ENCODE assay signal across 31 cellular contexts in genomic region chr15:82124331-82125263, GRCh38.
DNase-seq lines count a peak whose midpoint lies in the region; ATAC-seq and TF ChIP-seq lines count a peak whose summit lies in the region.
"Had no signal": no experiment of that assay in that cellular context is flagged by ENCODE, and none has a peak within 500 bp of the region (broad histone marks: within the 10 kb centered on the region; RNA-seq: fewer than 3 reads in every experiment).

No MANE protein-coding gene starts in this region.

- no peak for DNase-seq in activated naive CD4-positive, alpha-beta T cell treated with anti-CD3 and anti-CD28 coated beads, Interleukin-2, amount 50 U/mL, for 72 hours (ENCODE audit: low spot score in 2 of 2)
- DNase-seq in activated naive CD4-positive, alpha-beta T cell treated with anti-CD3 and anti-CD28 coated beads for 36 hours = no peak
- DNase-seq in WTC11 (ENCODE audit: low spot score) = peak; percentile 26
- DNase-seq in iPS-NIHi7 (ENCODE audit: extremely low spot score) = peak; percentile 41
- DNase-seq in osteocyte (ENCODE audit: extremely low spot score, unreplicated experiment) = no peak
- no peak for DNase-seq in CD8-positive, alpha-beta T cell
- DNase-seq in pons (ENCODE audit: low spot score) = no peak
- DNase-seq: activated CD4-positive, alpha-beta T cell treated with anti-CD3 and anti-CD28 coated beads for 48 hours; activated naive CD4-positive, alpha-beta T cell; activated T-cell treated with anti-CD3 and anti-CD28 coated beads, Interleukin-2, amount 50 U/mL, for 4 hours; cerebellar nuclear complex; DMS79; esophagus squamous epithelium; foreskin keratinocyte; mucosa of descending colon; NCI-H1048; NCI-H1694; NCI-H446 treated with DMSO at 0.1 percent for 48 hours; ovary; retina; SJCRH30; stimulated activated CD4-positive, alpha-beta T cell treated with anti-CD3 and anti-CD28 coated beads, Interleukin-1b, Interleukin-23, amount 100 ng/mL, for 48 hours; T-helper 9 cell; thyroid gland had no signal

- CTCF ChIA-PET in activated naive CD4-positive, alpha-beta T cell treated with anti-CD3 and anti-CD28 coated beads for 36 hours (lab: Charles Lee) = interaction anchor here (1.1 kb wide), 1 partner anchor 103 kb away, joined by 3 read pairs; no protein-coding TSS in a partner anchor
- CTCF ChIA-PET in WTC11 (lab: Charles Lee) = interaction anchor here (0.5 to 4.2 kb wide), 11 partner anchors 8 to 1699 kb away, joined by 3 to 23 read pairs (median 4); partner anchors contain the start of gene MEX3B
- CTCF ChIA-PET in CD8-positive, alpha-beta T cell (lab: Charles Lee) = interaction anchor here (0.6 kb wide), 1 partner anchor 721 kb away, joined by 3 read pairs; no protein-coding TSS in a partner anchor

- H3K27me3 ChIP-seq in CD8-positive, alpha-beta T cell (ENCODE audit: insufficient read depth, low read length) = no peaks in the 10 kb centered on the region
- H3K27me3 ChIP-seq: esophagus squamous epithelium, foreskin keratinocyte, ovary, SJCRH30, thyroid gland, vagina had no signal

- no peak for TF ChIP-seq CTCF in WTC11 (IDR thresholded peaks at IDR 0.05)
- no peak for TF ChIP-seq CTCF in osteocyte (IDR thresholded peaks at IDR 0.05)
- no peak for TF ChIP-seq CTCF in CD8-positive, alpha-beta T cell (IDR thresholded peaks at IDR 0.05)

- H3K27ac ChIP-seq in CD8-positive, alpha-beta T cell (ENCODE audit: low read depth, low read length) = no peak overlapping the region
- H3K27ac ChIP-seq: esophagus squamous epithelium, ovary, SJCRH30, thyroid gland, vagina had no signal

- POLR2A ChIA-PET in WTC11 (lab: Charles Lee) = interaction anchor here (0.6 kb wide), 1 partner anchor 34 kb away, joined by 3 read pairs; no protein-coding TSS in a partner anchor
- POLR2A ChIA-PET in CD8-positive, alpha-beta T cell (lab: Charles Lee) = no interaction called here

- no peaks in the 10 kb centered on the region for H3K9me3 Mint-ChIP-seq in activated naive CD4-positive, alpha-beta T cell treated with anti-CD3 and anti-CD28 coated beads, Interleukin-2, amount 50 U/mL, for 72 hours
- no peaks in the 10 kb centered on the region for H3K9me3 Mint-ChIP-seq in activated naive CD4-positive, alpha-beta T cell treated with anti-CD3 and anti-CD28 coated beads for 36 hours
- no peaks in the 10 kb centered on the region for H3K9me3 Mint-ChIP-seq in WTC11
- no peaks in the 10 kb centered on the region for H3K9me3 Mint-ChIP-seq in osteocyte (ENCODE audit: unreplicated experiment)
- no peaks in the 10 kb centered on the region for H3K9me3 Mint-ChIP-seq in CD8-positive, alpha-beta T cell
- H3K9me3 Mint-ChIP-seq: activated T-cell treated with anti-CD3 and anti-CD28 coated beads, Interleukin-2, amount 50 U/mL, for 4 hours; brain; nephron had no signal

- H3K27me3 Mint-ChIP-seq in activated naive CD4-positive, alpha-beta T cell treated with anti-CD3 and anti-CD28 coated beads for 36 hours (ENCODE audit: low read depth) = no peaks in the 10 kb centered on the region
- H3K27me3 Mint-ChIP-seq in WTC11 (ENCODE audit: low read depth) = no peaks in the 10 kb centered on the region
- no peaks in the 10 kb centered on the region for H3K27me3 Mint-ChIP-seq in osteocyte (ENCODE audit: unreplicated experiment)
- no peaks in the 10 kb centered on the region for H3K27me3 Mint-ChIP-seq in CD8-positive, alpha-beta T cell (ENCODE audit: low read depth)
- H3K27me3 Mint-ChIP-seq: brain had no signal

- H3K36me3 Mint-ChIP-seq in activated naive CD4-positive, alpha-beta T cell treated with anti-CD3 and anti-CD28 coated beads, Interleukin-2, amount 50 U/mL, for 72 hours = peaks cover 0 to 5% of the 10 kb centered on the region in 2 donors
- peaks cover 9% of the 10 kb centered on the region for H3K36me3 Mint-ChIP-seq in activated naive CD4-positive, alpha-beta T cell treated with anti-CD3 and anti-CD28 coated beads for 36 hours (ENCODE audit: low read depth)
- H3K36me3 Mint-ChIP-seq in WTC11 (no peaks in the 10 kb centered on the region), osteocyte (ENCODE audit: unreplicated experiment) (no peaks in the 10 kb centered on the region)
- peaks cover 56% of the 10 kb centered on the region for H3K36me3 Mint-ChIP-seq in CD8-positive, alpha-beta T cell

- H3K4me1 Mint-ChIP-seq in activated naive CD4-positive, alpha-beta T cell treated with anti-CD3 and anti-CD28 coated beads for 36 hours (ENCODE audit: low read depth) = peaks cover 7% of the 10 kb centered on the region
- H3K4me1 Mint-ChIP-seq in WTC11 (no peaks in the 10 kb centered on the region), osteocyte (ENCODE audit: unreplicated experiment) (peaks cover 49% of the 10 kb centered on the region)
- no peaks in the 10 kb centered on the region for H3K4me1 Mint-ChIP-seq in CD8-positive, alpha-beta T cell (ENCODE audit: low read depth)
- H3K4me1 Mint-ChIP-seq: brain, CD14-positive monocyte had no signal

- no peak overlapping the region for H3K4me3 ChIP-seq in CD8-positive, alpha-beta T cell (ENCODE audit: low read depth, low read length)
- H3K4me3 ChIP-seq: esophagus squamous epithelium, lung, mucosa of descending colon, ovary, SJCRH30, smooth muscle cell, thyroid gland, vagina had no signal

- no peaks in the 10 kb centered on the region for H3K9me3 ChIP-seq in CD8-positive, alpha-beta T cell (ENCODE audit: low read length)
- H3K9me3 ChIP-seq: esophagus squamous epithelium, mucosa of descending colon, ovary, SJCRH30, thyroid gland, vagina had no signal

- no peaks in the 10 kb centered on the region for H3K4me1 ChIP-seq in CD8-positive, alpha-beta T cell (ENCODE audit: insufficient read depth, low read length)
- H3K4me1 ChIP-seq: thyroid gland had no signal

- no peak for ATAC-seq in activated naive CD4-positive, alpha-beta T cell treated with anti-CD3 and anti-CD28 coated beads, Interleukin-2, amount 50 U/mL, for 72 hours
- ATAC-seq in WTC11 (peak; percentile 93), HG03565 (IDR thresholded peaks at IDR 0.05; ENCODE audit: unreplicated experiment) (no peak)
- no peak for ATAC-seq in CD8-positive, alpha-beta T cell
- ATAC-seq: activated T-cell treated with anti-CD3 and anti-CD28 coated beads, Interleukin-2, amount 50 U/mL, for 4 hours; foreskin keratinocyte; mucosa of descending colon had no signal

- H3K27ac Mint-ChIP-seq in activated naive CD4-positive, alpha-beta T cell treated with anti-CD3 and anti-CD28 coated beads, Interleukin-2, amount 50 U/mL, for 72 hours = peak overlapping the region; percentile 31 to 79
- H3K27ac Mint-ChIP-seq in activated naive CD4-positive, alpha-beta T cell treated with anti-CD3 and anti-CD28 coated beads for 36 hours = no peak overlapping the region
- H3K27ac Mint-ChIP-seq in WTC11 (no peak overlapping the region), osteocyte (ENCODE audit: unreplicated experiment) (peak overlapping the region; percentile 96)
- no peak overlapping the region for H3K27ac Mint-ChIP-seq in CD8-positive, alpha-beta T cell
- H3K27ac Mint-ChIP-seq: brain, nephron had no signal

- no peak overlapping the region for H3K4me3 Mint-ChIP-seq in activated naive CD4-positive, alpha-beta T cell treated with anti-CD3 and anti-CD28 coated beads for 36 hours
- no peak overlapping the region for H3K4me3 Mint-ChIP-seq in WTC11
- no peak overlapping the region for H3K4me3 Mint-ChIP-seq in osteocyte (ENCODE audit: unreplicated experiment)
- H3K4me3 Mint-ChIP-seq in CD8-positive, alpha-beta T cell = no peak overlapping the region
- H3K4me3 Mint-ChIP-seq: activated T-cell treated with anti-CD3 and anti-CD28 coated beads, Interleukin-2, amount 50 U/mL, for 4 hours; brain; CD14-positive monocyte; nephron had no signal

- H3K36me3 ChIP-seq in CD8-positive, alpha-beta T cell (ENCODE audit: insufficient read depth, low read length) = no peaks in the 10 kb centered on the region
- H3K36me3 ChIP-seq: ovary, thyroid gland, vagina had no signal

- intact Hi-C loops in activated naive CD4-positive, alpha-beta T cell treated with anti-CD3 and anti-CD28 coated beads for 36 hours (cut with micrococcal nuclease) = no loop called here
- intact Hi-C loops in CD8-positive, alpha-beta T cell (cut with DNase I, micrococcal nuclease) = no loop called here

TF ChIP-seq in WTC11, 78 proteins besides CTCF, POLR2A, EP300 and RAD21:
- TF ChIP-seq CBFB (CRISPR knock-in tag; IDR thresholded peaks at IDR 0.05; ENCODE audit: low read depth) = no peak

Comparison
In these comparisons a context has a peak if more than half of its experiments do, and no peak if none do; other contexts are left out.
1. H3K27ac Mint-ChIP-seq: peak in activated naive CD4-positive, alpha-beta T cell treated with anti-CD3 and anti-CD28 coated beads, Interleukin-2, amount 50 U/mL, for 72 hours (2 of 2) and osteocyte (single experiment); none in activated naive CD4-positive, alpha-beta T cell treated with anti-CD3 and anti-CD28 coated beads for 36 hours (single experiment), WTC11 (single experiment) and CD8-positive, alpha-beta T cell (single experiment).
2. DNase-seq: peak in WTC11 (single experiment) and iPS-NIHi7 (single experiment); none in activated naive CD4-positive, alpha-beta T cell treated with anti-CD3 and anti-CD28 coated beads, Interleukin-2, amount 50 U/mL, for 72 hours (0 of 2), activated naive CD4-positive, alpha-beta T cell treated with anti-CD3 and anti-CD28 coated beads for 36 hours (single experiment), osteocyte (single experiment), CD8-positive, alpha-beta T cell (0 of 7) and pons (single experiment).